In the genomic region with DNA sequence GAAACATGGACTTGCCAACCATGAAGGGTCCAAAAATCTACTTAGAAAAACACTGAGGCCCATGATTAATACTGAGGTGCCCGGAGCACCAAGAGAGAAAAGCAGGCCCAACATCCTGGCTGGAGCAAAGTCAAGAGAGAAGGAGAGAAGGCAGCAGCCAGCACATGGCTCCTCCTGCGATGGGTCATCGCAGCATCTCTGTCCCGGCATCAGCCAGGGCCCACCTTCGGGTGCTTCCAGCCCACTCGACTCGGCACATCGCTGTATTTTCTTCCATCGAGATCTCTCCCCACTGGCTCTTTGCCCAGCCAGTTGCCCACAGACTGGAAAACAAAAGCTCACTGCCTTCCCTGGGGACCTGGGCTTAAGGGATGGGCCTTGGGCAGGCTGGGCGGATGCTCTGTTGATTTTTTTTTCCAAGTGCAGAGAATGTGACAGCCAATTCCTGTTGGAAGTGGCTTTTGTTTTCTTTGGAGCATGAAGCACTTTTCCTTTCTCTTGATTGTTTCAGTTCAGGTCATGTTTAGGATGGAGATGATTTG, we compare ENCODE assay signal across 8 cellular contexts. TPM values are rescaled to one million over a fixed set of nuclear protein-coding genes. Genes with fewer than 3 reads are reported as not detected.
DNase-seq lines count a peak whose midpoint lies in the region; ATAC-seq, FAIRE-seq and TF ChIP-seq lines count a peak whose summit lies in the region.

No MANE protein-coding gene starts in this region.

- H3K27ac ChIP-seq in GM23248 = peak overlapping the region; percentile 83

- peak overlapping the region; percentile 60 for H3K4me2 ChIP-seq in GM23248 (ENCODE audit: unreplicated experiment)

- WGBS in GM23248 (ENCODE audit: low coverage in 1 of 2, low lambda C conversion rate in 2 of 2, missing lambda C conversion rate in 2 of 2), 2 experiments = 3 to 11% methylated on average over 10 of the region's 10 CpGs

- intact Hi-C loops in left cardiac atrium (cut with DNase I) = loop anchor here (10.0 kb wide), 2 partner anchors 82 to 88 kb away; a partner anchor contains a TSS

- no peaks in the 10 kb centered on the region for H3K27me3 ChIP-seq in GM23248 (replicated peaks; ENCODE audit: insufficient read depth)

- no peaks in the 10 kb centered on the region for H3K79me2 ChIP-seq in GM23248 (ENCODE audit: insufficient read depth)

- no peaks in the 10 kb centered on the region for H3K9me2 ChIP-seq in GM23248 (ENCODE audit: insufficient read depth)

- in situ Hi-C loops in GM23248 (cut with MboI) = no loop called here

- H3K4me1 ChIP-seq in GM23248 (ENCODE audit: insufficient read depth) = peaks cover 26% of the 10 kb centered on the region

- H3K9ac ChIP-seq in GM23248 = peak overlapping the region; percentile 64

- H2AFZ ChIP-seq in GM23248 = peak overlapping the region; percentile 82

- no peaks in the 10 kb centered on the region for H3K9me3 ChIP-seq in GM23248 (ENCODE audit: low read depth)

- ATAC-seq in left cardiac atrium (peak; percentile 80 to 85), GM21447 (IDR thresholded peaks at IDR 0.05; ENCODE audit: unreplicated experiment) (no peak), HG02610 (IDR thresholded peaks at IDR 0.05; ENCODE audit: unreplicated experiment) (no peak)

- peak overlapping the region; percentile 33 for H3K4me3 ChIP-seq in GM23248

- TF ChIP-seq POLR2A in GM12892 (IDR thresholded peaks at IDR 0.05; ENCODE audit: low read depth, low read length) = no peak

- DNase-seq in GM23248 (peak; percentile 89), SK-N-DZ (ENCODE audit: low spot score) (peak; percentile 47), left cardiac atrium (peak; percentile 87), smooth muscle cell of the brain vasculature (ENCODE audit: low read depth, low spot score) (peak; percentile 82), GM12892 (ENCODE audit: insufficient read length) (no peak)
- DNase-seq in stimulated activated CD8-positive, alpha-beta memory T cell treated with anti-CD3 and anti-CD28 coated beads, Interleukin-4, amount 100 ng/mL, for 48 hours = no peak

- H3F3A ChIP-seq in GM23248 (ENCODE audit: insufficient read depth) = peaks cover 28% of the 10 kb centered on the region

- no peaks in the 10 kb centered on the region for H3K36me3 ChIP-seq in GM23248 (ENCODE audit: low read depth)

- H4K20me1 ChIP-seq in GM23248 (ENCODE audit: insufficient read depth) = no peaks in the 10 kb centered on the region

- FAIRE-seq in GM12892 (lab: Jason Lieb, UNC) = no peak

RNA-seq across cellular contexts. Expression of a gene that starts 58.1 kb away (rescaled TPM):
- 47.1 and 60.8 TPM in 2 replicates for total RNA-seq in GM23248 (2014; rRNA removed; shearing (Covaris generic))
- 115 and 123 TPM in 2 replicates for polyA plus RNA-seq in GM23248 (2016; fragmentation: Nextera tagmentation; extraction: Ambion mirVana)
- polyA plus RNA-seq in SK-N-DZ (2014; cell fraction: cytosol; rRNA removed) = 80.5 and 95.0 TPM in 2 replicates
- 23.8 and 35.5 TPM in 2 replicates for polyA plus RNA-seq in SK-N-DZ (2014; cell fraction: nucleus; rRNA removed)
- total RNA-seq in left cardiac atrium = 10 to 100 TPM; 60.8 to 62.0 TPM
- 127 TPM for polyA plus RNA-seq in GM12892 (2012; ENCODE audit: missing spikeins)

Comparison
In these comparisons a context has a peak if more than half of its experiments do, and no peak if none do; other contexts are left out.
1. DNase-seq: peak in GM23248 (single experiment), SK-N-DZ (single experiment), left cardiac atrium (single experiment) and smooth muscle cell of the brain vasculature (single experiment); none in GM12892 (single experiment) and stimulated activated CD8-positive, alpha-beta memory T cell treated with anti-CD3 and anti-CD28 coated beads, Interleukin-4, amount 100 ng/mL, for 48 hours (single experiment).
2. ATAC-seq: peak in left cardiac atrium (2 of 2); none in GM21447 (single experiment) and HG02610 (single experiment).